15 cellular contexts compared by ENCODE assay signal in genomic region chr21:29238967-29239289, GRCh38. TPM values are rescaled to one million over a fixed set of nuclear protein-coding genes. Genes with fewer than 3 reads are reported as not detected.
DNase-seq lines count a peak whose midpoint lies in the region; ATAC-seq, FAIRE-seq and TF ChIP-seq lines count a peak whose summit lies in the region.
"Had no signal": no experiment of that assay in that cellular context is flagged by ENCODE, and none has a peak within 500 bp of the region (broad histone marks: within the 10 kb centered on the region; RNA-seq: fewer than 3 reads in every experiment).

No MANE protein-coding gene starts in this region.

- H3K27ac Mint-ChIP-seq in naive thymus-derived CD4-positive, alpha-beta T cell = no peak overlapping the region
- H3K27ac Mint-ChIP-seq in glutamatergic neuron (ENCODE audit: unreplicated experiment) = no peak overlapping the region
- H3K27ac Mint-ChIP-seq: activated T-cell treated with anti-CD3 and anti-CD28 coated beads, Interleukin-2, amount 50 U/mL, for 72 hours had no signal

- H3K27ac ChIP-seq in K562 (ENCODE audit: extremely low read depth, low read depth, low read length) = no peak overlapping the region
- H3K27ac ChIP-seq in naive thymus-derived CD4-positive, alpha-beta T cell (ENCODE audit: low read depth, low read length) = no peak overlapping the region

- H2AFZ ChIP-seq in K562 (ENCODE audit: low read depth, low read length) = no peak overlapping the region

- H3K4me3 ChIP-seq in K562 = no peak overlapping the region
- H3K4me3 ChIP-seq in naive thymus-derived CD4-positive, alpha-beta T cell (ENCODE audit: low read length) = no peak overlapping the region
- H3K4me3 ChIP-seq: mucosa of descending colon, stomach had no signal

- peak; percentile 31; the same call in 1 of the 2 replicates for TF ChIP-seq EP300 in K562 (IDR thresholded peaks at IDR 0.05; ENCODE audit: low read length)

- no TSS peak for BruUV-seq in K562 (replicated peaks; lab: Mats Ljungman, UMichigan)

- no peaks in the 10 kb centered on the region for H3K36me3 ChIP-seq in K562 (ENCODE audit: control insufficient read depth, insufficient read depth, low read length)
- no peaks in the 10 kb centered on the region for H3K36me3 ChIP-seq in naive thymus-derived CD4-positive, alpha-beta T cell (ENCODE audit: control insufficient read depth in 2 of 3, insufficient read depth in 3 of 3, low read length in 3 of 3)
- H3K36me3 ChIP-seq: stomach had no signal

- H3K9me1 ChIP-seq in K562 (ENCODE audit: control insufficient read depth, insufficient read depth, low read length) = no peaks in the 10 kb centered on the region

- peak; percentile 55 for FAIRE-seq in K562 (lab: Jason Lieb, UNC)
- FAIRE-seq: bronchial epithelial cell, endothelial cell of umbilical vein, H1 had no signal

- no peaks in the 10 kb centered on the region for H4K20me1 ChIP-seq in K562 (replicated peaks; ENCODE audit: control insufficient read depth, insufficient read depth, low read length)

- peaks cover 13 to 17% of the 10 kb centered on the region in 2 experiments for H3K27me3 ChIP-seq in K562 (ENCODE audit: control insufficient read depth in 2 of 2, insufficient read depth in 2 of 2, low read length in 2 of 2)
- no peaks in the 10 kb centered on the region for H3K27me3 ChIP-seq in naive thymus-derived CD4-positive, alpha-beta T cell (ENCODE audit: control insufficient read depth in 2 of 2, insufficient read depth in 2 of 2, low read length in 2 of 2)
- H3K27me3 ChIP-seq: stomach had no signal

- CTCF ChIA-PET in K562 (lab: Yijun Ruan, JAX; ENCODE audit: low intra/inter-chr PET ratio) = no interaction called here
- CTCF ChIA-PET in naive thymus-derived CD4-positive, alpha-beta T cell (lab: Charles Lee) = no interaction called here

- no peak for TF ChIP-seq CTCF in K562 (IDR thresholded peaks at IDR 0.05 in 2 of 3, conservative IDR thresholded peaks at IDR 0.05 in 1 of 3; ENCODE audit: insufficient read depth in 2 of 3, low read depth in 1 of 3, low read length in 3 of 3)
- no peak for TF ChIP-seq CTCF in glutamatergic neuron (IDR thresholded peaks at IDR 0.05; ENCODE audit: partially characterized antibody, unreplicated experiment)

- in situ Hi-C loops in K562 (cut with MboI) = no loop called here

- H3K36me3 Mint-ChIP-seq in naive thymus-derived CD4-positive, alpha-beta T cell = no peaks in the 10 kb centered on the region
- no peaks in the 10 kb centered on the region for H3K36me3 Mint-ChIP-seq in glutamatergic neuron (ENCODE audit: unreplicated experiment)

- H3K4me1 ChIP-seq in K562 (replicated peaks in 1 of 2; ENCODE audit: control insufficient read depth in 2 of 2, insufficient read depth in 2 of 2, low read length in 2 of 2) = no peaks in the 10 kb centered on the region
- H3K4me1 ChIP-seq in naive thymus-derived CD4-positive, alpha-beta T cell (ENCODE audit: control insufficient read depth in 2 of 2, insufficient read depth in 2 of 2, low read length in 2 of 2) = no peaks in the 10 kb centered on the region

- H3K4me3 Mint-ChIP-seq in naive thymus-derived CD4-positive, alpha-beta T cell = no peak overlapping the region
- H3K4me3 Mint-ChIP-seq in glutamatergic neuron (ENCODE audit: unreplicated experiment) = no peak overlapping the region
- H3K4me3 Mint-ChIP-seq: activated T-cell treated with anti-CD3 and anti-CD28 coated beads, Interleukin-2, amount 50 U/mL, for 72 hours had no signal

- H3K9me3 ChIP-seq in K562 (replicated peaks; ENCODE audit: control insufficient read depth, insufficient read depth, low read depth, low read length) = no peaks in the 10 kb centered on the region
- no peaks in the 10 kb centered on the region for H3K9me3 ChIP-seq in naive thymus-derived CD4-positive, alpha-beta T cell (ENCODE audit: control insufficient read depth in 2 of 3, low read length in 3 of 3)
- H3K9me3 ChIP-seq: mucosa of descending colon, stomach had no signal

- DNase-seq in CD1c-positive myeloid dendritic cell (ENCODE audit: extremely low spot score) (peak; percentile 73), MV-4-11 (lab: John Stamatoyannopoulos, UW) (peak; percentile 43), K562 (ENCODE audit: extremely low read depth in 1 of 4, low spot score in 3 of 4) (peak in 2 of 4 experiments; percentile 34 to 64), NCI-H2171 (lab: John Stamatoyannopoulos, UW) (no peak), mucosa of gallbladder (ENCODE audit: low spot score) (no peak), NCI-H82 treated with DMSO at 0.1 percent for 48 hours (lab: John Stamatoyannopoulos, UW; ENCODE audit: unreplicated experiment) (no peak), glutamatergic neuron (no peak)
- DNase-seq in naive thymus-derived CD4-positive, alpha-beta T cell = no peak
- DNase-seq: activated CD4-positive, alpha-beta T cell treated with anti-CD3 and anti-CD28 coated beads for 1 hour; activated T-cell treated with anti-CD3 and anti-CD28 coated beads, Interleukin-2, amount 50 U/mL, for 72 hours; stomach had no signal

- intact Hi-C loops in K562 (cut with micrococcal nuclease) = loop anchor here (10.0 kb wide), 1 partner anchor 606 kb away; no protein-coding TSS in a partner anchor
- intact Hi-C loops in naive thymus-derived CD4-positive, alpha-beta T cell (cut with micrococcal nuclease) = no loop called here

- no peak; a peak in 1 of 4 replicates for TF ChIP-seq RAD21 in K562 (CRISPR knock-in tag; conservative IDR thresholded peaks at IDR 0.05 in 1 of 2, IDR thresholded peaks at IDR 0.05 in 1 of 2)

- 0% methylated on average over 3 of the region's 3 CpGs for WGBS in K562 (ENCODE audit: insufficient coverage, low coverage, missing lambda C conversion rate)

- ATAC-seq in K562 = peak; percentile 66; the same call in 2 of the 3 replicates
- ATAC-seq in naive thymus-derived CD4-positive, alpha-beta T cell = peak; percentile 57
- ATAC-seq: activated T-cell treated with anti-CD3 and anti-CD28 coated beads, Interleukin-2, amount 50 U/mL, for 72 hours; mucosa of descending colon had no signal

- peaks cover 0 to 17% (median 4%) of the 10 kb centered on the region in 7 donors for H3K4me1 Mint-ChIP-seq in naive thymus-derived CD4-positive, alpha-beta T cell
- no peaks in the 10 kb centered on the region for H3K4me1 Mint-ChIP-seq in glutamatergic neuron (ENCODE audit: low read depth, unreplicated experiment)

- POLR2A ChIA-PET in K562 (lab: Yijun Ruan, JAX) = interaction anchor here (1.1 kb wide), 1 partner anchor 9 kb away, joined by 4 read pairs; no protein-coding TSS in a partner anchor
- POLR2A ChIA-PET in naive thymus-derived CD4-positive, alpha-beta T cell (lab: Charles Lee) = no interaction called here

- H3K9ac ChIP-seq in K562 (ENCODE audit: insufficient read depth in 1 of 2, low read depth in 2 of 2, low read length in 2 of 2) = no peak overlapping the region

- peaks cover 0 to 4% (median 0%) of the 10 kb centered on the region in 11 donors for H3K9me3 Mint-ChIP-seq in naive thymus-derived CD4-positive, alpha-beta T cell
- no peaks in the 10 kb centered on the region for H3K9me3 Mint-ChIP-seq in glutamatergic neuron (ENCODE audit: unreplicated experiment)

- no peak overlapping the region for H3K4me2 ChIP-seq in K562 (ENCODE audit: insufficient read depth, low read length)

- H3K79me2 ChIP-seq in K562 (ENCODE audit: control insufficient read depth, insufficient read depth, low read length) = no peaks in the 10 kb centered on the region

- no peak for TF ChIP-seq POLR2A in K562 (conservative IDR thresholded peaks at IDR 0.05)

- peaks cover 0 to 9% (median 0%) of the 10 kb centered on the region in 5 donors for H3K27me3 Mint-ChIP-seq in naive thymus-derived CD4-positive, alpha-beta T cell
- no peaks in the 10 kb centered on the region for H3K27me3 Mint-ChIP-seq in glutamatergic neuron (ENCODE audit: unreplicated experiment)

TF ChIP-seq in K562, 482 proteins besides CTCF, POLR2A, EP300 and RAD21 (continues in another document):
- 0 out of 2 replicates have a peak, but pooled peaks have one; percentile 9 for TF ChIP-seq NCOR1 (IDR thresholded peaks at IDR 0.05)

RNA-seq across cellular contexts. Expression of gene BACH1, which starts 59.8 kb away (rescaled TPM):
- total RNA-seq in K562 (2011; cell fraction: chromatin; rRNA removed; ENCODE audit: low replicate concordance) = 67.5 and 174 TPM in 2 replicates
- 37.7 and 46.3 TPM in 2 replicates for total RNA-seq in K562 (2011; cell fraction: nucleolus; rRNA removed)
- 49.6 and 62.1 TPM in 2 replicates for total RNA-seq in K562 (2011; cell fraction: nucleoplasm; rRNA removed)
- total RNA-seq in K562 (2014; rRNA removed) (23.6 and 24.6 TPM in 2 replicates), K562 (2014; rRNA removed; fragmentation: Illumina TruSeq; extraction: Trizol) (51.7 and 57.7 TPM in 2 replicates), K562 (2015; rRNA removed; fragmentation: Illumina TruSeq; extraction: Trizol) (33.4 and 36.7 TPM in 2 replicates), K562 (2021) (53.6 and 58.5 TPM in 2 replicates), mucosa of gallbladder (50.0 TPM), glutamatergic neuron (ENCODE audit: unreplicated experiment) (78.8 TPM)
- polyA plus RNA-seq in K562 (2011; rRNA removed) (33.3 and 41.2 TPM in 2 replicates), K562 (2014; fragmentation: Illumina TruSeq; extraction: Trizol) (23.3 and 28.6 TPM in 2 replicates), K562 (2014; fragmentation: Nextera tagmentation; extraction: Ambion mirVana) (10 to 100 TPM; 10.6 to 12.6 TPM), K562 (2014; rRNA removed) (14.6 and 15.9 TPM in 2 replicates)
- 10.2 and 19.7 TPM in 2 replicates for polyA plus RNA-seq in K562 (2011; cell fraction: cytosol; rRNA removed)
- 24.4 and 26.5 TPM in 2 replicates for polyA plus RNA-seq in K562 (2011; cell fraction: nucleus; rRNA removed)
- 23.8 and 26.4 TPM in 2 replicates for polyA plus RNA-seq in K562 (2012)
- 266 and 267 TPM in 2 replicates for polyA minus RNA-seq in K562 (2011; rRNA and poly(A)+ RNA removed)
- 47.3 and 68.3 TPM in 2 replicates for polyA minus RNA-seq in K562 (2011; cell fraction: cytosol; rRNA and poly(A)+ RNA removed)
- 42.0 and 79.6 TPM in 2 replicates for polyA minus RNA-seq in K562 (2011; cell fraction: nucleus; rRNA and poly(A)+ RNA removed)
- total RNA-seq in naive thymus-derived CD4-positive, alpha-beta T cell = 10 to 100 TPM; 26.0 to 95.6 (median 45.5) TPM
- 10 to 100 TPM; 22.6 to 28.4 TPM for polyA plus RNA-seq in naive thymus-derived CD4-positive, alpha-beta T cell

Comparison
In these comparisons a context has a peak if more than half of its experiments do, and no peak if none do; other contexts are left out.
1. DNase-seq: peak in CD1c-positive myeloid dendritic cell (single experiment) and MV-4-11 (single experiment); none in naive thymus-derived CD4-positive, alpha-beta T cell (0 of 9), NCI-H2171 (single experiment), mucosa of gallbladder (single experiment), NCI-H82 treated with DMSO at 0.1 percent for 48 hours (single experiment) and glutamatergic neuron (single experiment).